Comparison of ENCODE assay signal across 15 cellular contexts in genomic region chr1:56133517-56134472, GRCh38.
DNase-seq lines count a peak whose midpoint lies in the region; ATAC-seq and TF ChIP-seq lines count a peak whose summit lies in the region.
"Had no signal": no experiment of that assay in that cellular context is flagged by ENCODE, and none has a peak within 500 bp of the region (broad histone marks: within the 10 kb centered on the region; RNA-seq: fewer than 3 reads in every experiment).

No MANE protein-coding gene starts in this region.

- peak; percentile 46 for DNase-seq in GM06990 (ENCODE audit: extremely low read depth, insufficient read length)
- peak; percentile 78 for DNase-seq in epithelial cell of proximal tubule (ENCODE audit: low read depth)
- no peak for DNase-seq in DMS114 treated with DMSO at 0.1 percent for 48 hours (lab: John Stamatoyannopoulos, UW; ENCODE audit: unreplicated experiment)
- DNase-seq in stimulated activated CD4-positive, alpha-beta T cell treated with anti-CD3 and anti-CD28 coated beads, Interleukin-15, amount 100 ng/mL, for 24 hours: no peak
- DNase-seq in NOMO-1 treated with DMSO at 0.1 percent for 48 hours (lab: John Stamatoyannopoulos, UW; ENCODE audit: unreplicated experiment): no peak
- DNase-seq: C1 segment of cervical spinal cord; esophagus squamous epithelium; NCI-H1092; NCI-H510A treated with DMSO at 0.1 percent for 48 hours; SHP77; stimulated activated CD4-positive, alpha-beta T cell treated with anti-CD3 and anti-CD28 coated beads, Interleukin-2, amount 100 ng/mL, for 48 hours had no signal

- H3K36me3 ChIP-seq in GM06990 (ENCODE audit: control insufficient read depth, insufficient read depth, low read length): no peaks in the 10 kb centered on the region
- H3K36me3 ChIP-seq: esophagus squamous epithelium had no signal

- H3K27me3 ChIP-seq in GM06990 (replicated peaks; ENCODE audit: control insufficient read depth, insufficient read depth, low read length): no peaks in the 10 kb centered on the region

- ATAC-seq in GM19397 (IDR thresholded peaks at IDR 0.05; ENCODE audit: unreplicated experiment): peak; percentile 46
- peak; percentile 52 for ATAC-seq in HG02870 (IDR thresholded peaks at IDR 0.05; ENCODE audit: unreplicated experiment)
- no peak for ATAC-seq in HG03097 (IDR thresholded peaks at IDR 0.05; ENCODE audit: low FRiP score, unreplicated experiment)
- ATAC-seq: activated naive CD4-positive, alpha-beta T cell treated with anti-CD3 and anti-CD28 coated beads, Interleukin-2, amount 50 U/mL, for 72 hours had no signal

- TF ChIP-seq CTCF in GM06990 (IDR thresholded peaks at IDR 0.05; ENCODE audit: insufficient read depth, low read length, poor library complexity, severe bottlenecking): no peak
- no peak for TF ChIP-seq CTCF in epithelial cell of proximal tubule (conservative IDR thresholded peaks at IDR 0.05; ENCODE audit: low read depth, low read length)

- H3K4me3 ChIP-seq in GM06990 (replicated peaks; ENCODE audit: low read depth, low read length): peak overlapping the region; percentile 35; the same call in 1 of the 2 replicates
- H3K4me3 ChIP-seq in epithelial cell of proximal tubule (ENCODE audit: low read depth, low read length): no peak overlapping the region
- H3K4me3 ChIP-seq: esophagus squamous epithelium had no signal

Comparison
In these comparisons a context has a peak if more than half of its experiments do, and no peak if none do; other contexts are left out.
1. DNase-seq: peak in GM06990 (single experiment) and epithelial cell of proximal tubule (single experiment); none in DMS114 treated with DMSO at 0.1 percent for 48 hours (single experiment), stimulated activated CD4-positive, alpha-beta T cell treated with anti-CD3 and anti-CD28 coated beads, Interleukin-15, amount 100 ng/mL, for 24 hours (single experiment) and NOMO-1 treated with DMSO at 0.1 percent for 48 hours (single experiment).